Comparison of ENCODE assay signal across 12 cellular contexts in genomic region chr20:33022733-33023438, GRCh38. TPM values are rescaled to one million over a fixed set of nuclear protein-coding genes. Genes with fewer than 3 reads are reported as not detected.
"Had no signal": no experiment of that assay in that cellular context is flagged by ENCODE, and none has a peak within 500 bp of the region (broad histone marks: within the 10 kb centered on the region; RNA-seq: fewer than 3 reads in every experiment).

No MANE protein-coding gene starts in this region.

- H3K36me3 ChIP-seq: HAP-1 had no signal

- H3K9ac ChIP-seq: GM23248 had no signal

- H3K4me1 ChIP-seq: HAP-1 had no signal

- DNase-seq: GM23248, GOT3, H7, H9, HCEC 1CT, HFFc6 had no signal

- H3K4me2 ChIP-seq: GM23338 had no signal

- H3K27ac ChIP-seq: GM23248 had no signal

- ATAC-seq: GM23338, HCT116 had no signal

- H3K4me3 ChIP-seq: GM23248, GM23338, HAP-1 had no signal

- H2AFZ ChIP-seq: GM23248, GM23338 had no signal

- H3K9me3 ChIP-seq: HAP-1 had no signal

- FAIRE-seq: H1, H54 had no signal

RNA-seq across cellular contexts. Expression of gene BPIFB6, which starts 8.6 kb away (rescaled TPM):
- total RNA-seq: GM23248, GM23338, H1, H4, H7, H9, HFFc6 had no signal
- polyA plus RNA-seq: GM23248, GM23338, H1 had no signal

RNA-seq across cellular contexts. Expression of gene BPIFB2, which starts 15.4 kb away (rescaled TPM):
- total RNA-seq: GM23248, GM23338, H1, H4, H7, H9, HFFc6 had no signal
- polyA plus RNA-seq: GM23248, GM23338, H1 had no signal

RNA-seq across cellular contexts. Expression of gene SUN5, which starts 18.7 kb away (rescaled TPM):
- total RNA-seq: GM23248, GM23338, H1, H4, H7, H9, HFFc6 had no signal
- polyA plus RNA-seq: GM23248, GM23338, H1 had no signal

RNA-seq across cellular contexts. Expression of gene BPIFB3, which starts 30.8 kb away (rescaled TPM):
- total RNA-seq: GM23248, GM23338, H1, H4, H7, H9, HFFc6 had no signal
- polyA plus RNA-seq: GM23248, GM23338, H1 had no signal

RNA-seq across cellular contexts. Expression of gene BPIFB4, which starts 56.6 kb away (rescaled TPM):
- total RNA-seq: GM23248, GM23338, H1, H4, H7, H9, HFFc6 had no signal
- polyA plus RNA-seq: GM23248, GM23338, H1 had no signal
